In the genomic region with DNA sequence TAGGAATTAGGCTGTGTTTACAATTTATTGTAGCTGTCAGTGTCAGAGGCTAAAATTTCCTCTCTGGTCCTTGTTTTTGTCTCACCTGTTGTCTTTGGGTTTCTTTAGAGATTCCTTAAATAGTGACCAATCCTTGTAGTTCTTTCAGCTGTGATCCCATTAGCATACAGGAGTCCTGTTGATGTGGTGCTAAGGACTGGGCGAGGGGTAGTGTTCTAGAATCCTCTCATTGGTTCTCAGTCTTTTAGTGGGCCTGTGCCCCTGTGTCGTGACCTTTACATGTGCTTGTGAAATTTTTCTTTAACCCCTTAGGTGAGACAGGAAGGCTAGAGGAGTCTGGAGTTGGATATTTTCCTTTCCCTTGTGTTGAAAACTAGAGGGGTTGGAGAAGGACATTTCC, we compare ENCODE assay signal across 21 cellular contexts. TPM values are rescaled to one million over a fixed set of nuclear protein-coding genes. Genes with fewer than 3 reads are reported as not detected.
DNase-seq lines count a peak whose midpoint lies in the region; ATAC-seq lines count a peak whose summit lies in the region.
"Had no signal": no experiment of that assay in that cellular context is flagged by ENCODE, and none has a peak within 500 bp of the region (broad histone marks: within the 10 kb centered on the region; RNA-seq: fewer than 3 reads in every experiment).

No MANE protein-coding gene starts in this region.

- H3K4me1 ChIP-seq in mesendoderm (ENCODE audit: control insufficient read depth, low read depth, low read length) = peaks cover 6% of the 10 kb centered on the region
- H3K4me1 ChIP-seq: Caco-2, HAP-1 had no signal

- peak; percentile 10 for DNase-seq in activated CD4-positive, alpha-beta T cell treated with anti-CD3 and anti-CD28 coated beads, Interleukin-2, amount 10 ng/mL, durations not matched to agents 24 days and 14 days
- DNase-seq in activated CD4-positive, alpha-beta T cell treated with anti-CD3 and anti-CD28 coated beads, Interleukin-2, amount 50 U/mL, for 4 hours = no peak
- DNase-seq in ELF-1 (ENCODE audit: low read depth, low spot score) (peak; percentile 12), ecto neural progenitor cell (ENCODE audit: low spot score) (peak; percentile 15), mesendoderm (peak; percentile 78), activated gamma-delta T cell (lab: John Stamatoyannopoulos, UW) (no peak)
- DNase-seq: Caco-2; CD4-positive, CD25-positive, alpha-beta regulatory T cell; CD8-positive, alpha-beta T cell; DMS153; DND-41; GDM1; GOT3; HFFc6 had no signal

- ATAC-seq in HG02970 (IDR thresholded peaks at IDR 0.05; ENCODE audit: low FRiP score, unreplicated experiment) = no peak
- ATAC-seq: CD8-positive, alpha-beta T cell; GM12878 had no signal

- peaks cover 5% of the 10 kb centered on the region for H3K9me3 Mint-ChIP-seq in activated CD4-positive, alpha-beta T cell treated with anti-CD3 and anti-CD28 coated beads, Interleukin-2, amount 10 ng/mL, durations not matched to agents 24 days and 14 days

- no peak overlapping the region for H3K27ac Mint-ChIP-seq in activated CD4-positive, alpha-beta T cell treated with anti-CD3 and anti-CD28 coated beads, Interleukin-2, amount 10 ng/mL, durations not matched to agents 24 days and 14 days
- H3K27ac Mint-ChIP-seq: B cell; CD4-positive, CD25-positive, alpha-beta regulatory T cell; CD8-positive, alpha-beta T cell; HFFc6 had no signal

- no peak overlapping the region for H3K4ac ChIP-seq in mesendoderm (ENCODE audit: low read depth, low read length)

- no peak overlapping the region for H2BK120ac ChIP-seq in mesendoderm (ENCODE audit: low read depth, low read length)

- no peak overlapping the region for H3K27ac ChIP-seq in mesendoderm (ENCODE audit: low read depth, low read length)
- H3K27ac ChIP-seq: 22Rv1, BLaER1, C4-2B had no signal

- H3K79me1 ChIP-seq in mesendoderm (ENCODE audit: low read length) = peaks cover 20% of the 10 kb centered on the region

- H3K9ac ChIP-seq in mesendoderm (ENCODE audit: low read length) = no peak overlapping the region
- H3K9ac ChIP-seq: BLaER1 had no signal

- H3K27me3 Mint-ChIP-seq in activated CD4-positive, alpha-beta T cell treated with anti-CD3 and anti-CD28 coated beads, Interleukin-2, amount 10 ng/mL, durations not matched to agents 24 days and 14 days = peaks cover 14% of the 10 kb centered on the region
- H3K27me3 Mint-ChIP-seq: B cell had no signal

- no peak overlapping the region for H3K56ac ChIP-seq in mesendoderm (ENCODE audit: low read length)

- H3K4me3 ChIP-seq in mesendoderm (ENCODE audit: low read length) = no peak overlapping the region
- H3K4me3 ChIP-seq: BLaER1, GM12878, HAP-1 had no signal

- H3K4me1 Mint-ChIP-seq in activated CD4-positive, alpha-beta T cell treated with anti-CD3 and anti-CD28 coated beads, Interleukin-2, amount 10 ng/mL, durations not matched to agents 24 days and 14 days = no peaks in the 10 kb centered on the region
- H3K4me1 Mint-ChIP-seq: B cell; CD4-positive, CD25-positive, alpha-beta regulatory T cell had no signal

- no peak overlapping the region for H4K8ac ChIP-seq in mesendoderm (ENCODE audit: low read depth, low read length)

- H3K79me2 ChIP-seq in mesendoderm (ENCODE audit: control insufficient read depth, insufficient read depth, low read length) = peaks cover 15% of the 10 kb centered on the region

- H3K23ac ChIP-seq in mesendoderm (ENCODE audit: low read length) = no peak overlapping the region

- no peaks in the 10 kb centered on the region for H3K36me3 ChIP-seq in mesendoderm (ENCODE audit: control insufficient read depth, insufficient read depth, low read length)
- H3K36me3 ChIP-seq: HAP-1 had no signal

- intact Hi-C loops in activated CD4-positive, alpha-beta T cell treated with anti-CD3 and anti-CD28 coated beads, Interleukin-2, amount 10 ng/mL, durations not matched to agents 24 days and 14 days (cut with micrococcal nuclease) = no loop called here

- no peaks in the 10 kb centered on the region for H3K27me3 ChIP-seq in mesendoderm (ENCODE audit: insufficient read depth, low read length, poor library complexity)
- H3K27me3 ChIP-seq: BLaER1 had no signal

- H2BK15ac ChIP-seq in mesendoderm (replicated peaks; ENCODE audit: low read depth) = no peak overlapping the region

- WGBS in mesendoderm (ENCODE audit: extremely low coverage, insufficient coverage, low lambda C conversion rate) = no CpG with 5 or more reads among the region's 2 CpGs

- no peak overlapping the region for H3K18ac ChIP-seq in mesendoderm (ENCODE audit: low read length)

- no peak overlapping the region for H4K5ac ChIP-seq in mesendoderm (ENCODE audit: low read length)

- H3K4me2 ChIP-seq in mesendoderm (ENCODE audit: low read length) = no peak overlapping the region
- H3K4me2 ChIP-seq: BLaER1 had no signal

- H3K36me3 Mint-ChIP-seq in activated CD4-positive, alpha-beta T cell treated with anti-CD3 and anti-CD28 coated beads, Interleukin-2, amount 10 ng/mL, durations not matched to agents 24 days and 14 days (ENCODE audit: low read depth) = no peaks in the 10 kb centered on the region
- H3K36me3 Mint-ChIP-seq: CD4-positive, CD25-positive, alpha-beta regulatory T cell; CD8-positive, alpha-beta T cell had no signal

- H2AK5ac ChIP-seq in mesendoderm (ENCODE audit: low read length) = no peak overlapping the region

- H3K4me3 Mint-ChIP-seq in activated CD4-positive, alpha-beta T cell treated with anti-CD3 and anti-CD28 coated beads, Interleukin-2, amount 10 ng/mL, durations not matched to agents 24 days and 14 days = no peak overlapping the region
- H3K4me3 Mint-ChIP-seq: B cell; CD4-positive, CD25-positive, alpha-beta regulatory T cell; CD8-positive, alpha-beta T cell; HFFc6 had no signal

- no peak overlapping the region for H2BK5ac ChIP-seq in mesendoderm (ENCODE audit: low read length)

RNA-seq across cellular contexts. Expression of gene ZNF618, which starts 51.2 kb away (rescaled TPM):
- total RNA-seq in activated CD4-positive, alpha-beta T cell treated with anti-CD3 and anti-CD28 coated beads, Interleukin-2, amount 10 ng/mL, durations not matched to agents 24 days and 14 days = 0.14 and 0.19 TPM in 2 replicates
- 19.8 TPM for polyA plus RNA-seq in mesendoderm (2013, experiment 1 of 2)
- 19.5 TPM for polyA plus RNA-seq in mesendoderm (2013, experiment 2 of 2)
- polyA plus RNA-seq: CD4-positive, CD25-positive, alpha-beta regulatory T cell had no signal

Comparison
In these comparisons a context has a peak if more than half of its experiments do, and no peak if none do; other contexts are left out.
1. DNase-seq: peak in activated CD4-positive, alpha-beta T cell treated with anti-CD3 and anti-CD28 coated beads, Interleukin-2, amount 10 ng/mL, durations not matched to agents 24 days and 14 days (single experiment), ELF-1 (single experiment), ecto neural progenitor cell (single experiment) and mesendoderm (single experiment); none in activated CD4-positive, alpha-beta T cell treated with anti-CD3 and anti-CD28 coated beads, Interleukin-2, amount 50 U/mL, for 4 hours (0 of 2) and activated gamma-delta T cell (single experiment).